Comparison of ENCODE assay signal across 9 cellular contexts in genomic region chr17:72613411-72614292, GRCh38.
DNase-seq lines count a peak whose midpoint lies in the region; ATAC-seq and TF ChIP-seq lines count a peak whose summit lies in the region.
"Had no signal": no experiment of that assay in that cellular context is flagged by ENCODE, and none has a peak within 500 bp of the region (broad histone marks: within the 10 kb centered on the region; RNA-seq: fewer than 3 reads in every experiment).

No MANE protein-coding gene starts in this region.

- H3K4me1 ChIP-seq in HCT116 (ENCODE audit: control insufficient read depth in 1 of 2, insufficient read depth in 2 of 2, low read length in 2 of 2) (peaks cover 57 to 87% of the 10 kb centered on the region in 2 experiments), esophagus squamous epithelium (peaks cover 0 to 63% (median 26%) of the 10 kb centered on the region in 3 donors), skeletal muscle satellite cell (ENCODE audit: control insufficient read depth, insufficient read depth, low read length) (peaks cover 50% of the 10 kb centered on the region)

- CTCF ChIA-PET in HCT116 (lab: Charles Lee), result interaction anchor here (1.3 to 2.8 kb wide), 3 partner anchors 11 to 57 kb away, joined by 4 to 9 read pairs (median 5); no protein-coding TSS in a partner anchor

- TF ChIP-seq RAD21 in HCT116 (IDR thresholded peaks at IDR 0.05; ENCODE audit: low read depth), result no peak

- RAD21 ChIA-PET in HCT116 (lab: Charles Lee; ENCODE audit: low non-redundant PET in 1 of 2, low total read pairs in 2 of 2, uncharacterized antibody in 2 of 2, unreplicated experiment in 2 of 2), result interaction anchor here in 1 of 2 experiments (1.1 kb wide), 1 partner anchor 54 kb away, joined by 3 read pairs; no protein-coding TSS in a partner anchor

- no peaks in the 10 kb centered on the region for H4K20me1 ChIP-seq in HCT116 (ENCODE audit: insufficient read depth)

- H2AFZ ChIP-seq in HCT116 (ENCODE audit: low read depth, low read length, poor library complexity, severe bottlenecking), result peak overlapping the region; percentile 25

- H3K27me3 ChIP-seq in HCT116 (ENCODE audit: insufficient read depth, low read length), result no peaks in the 10 kb centered on the region
- H3K27me3 ChIP-seq in esophagus squamous epithelium, result peaks cover 0 to 30% (median 0%) of the 10 kb centered on the region in 4 donors
- no peaks in the 10 kb centered on the region for H3K27me3 ChIP-seq in skeletal muscle satellite cell (ENCODE audit: control insufficient read depth, insufficient read depth, low read length)

- no peak for DNase-seq in HCT116 (ENCODE audit: low read depth, low spot score)
- peak; percentile 90 for DNase-seq in RPMI7951 (ENCODE audit: low read depth)
- DNase-seq in esophagus squamous epithelium (lab: John Stamatoyannopoulos, UW), result no peak
- DNase-seq in NCI-H748 treated with DMSO at 0.1 percent for 48 hours (lab: John Stamatoyannopoulos, UW), result no peak
- DNase-seq in immature natural killer cell, result no peak
- DNase-seq: NCI-H2107 had no signal

- peak overlapping the region; percentile 50 for H3K9ac ChIP-seq in HCT116 (ENCODE audit: low read length)
- H3K9ac ChIP-seq in skeletal muscle satellite cell (ENCODE audit: low read depth, low read length), result peak overlapping the region; percentile 56

- H3K27me3 Mint-ChIP-seq in immature natural killer cell (ENCODE audit: low read depth in 3 of 3), result peaks cover 4 to 11% (median 9%) of the 10 kb centered on the region in 3 donors

- peaks cover 0 to 1% (median 0%) of the 10 kb centered on the region in 6 donors for H3K9me3 Mint-ChIP-seq in immature natural killer cell

- TF ChIP-seq CTCF in HCT116 (IDR thresholded peaks at IDR 0.05 in 2 of 3, conservative IDR thresholded peaks at IDR 0.05 in 1 of 3; ENCODE audit: borderline replicate concordance in 1 of 3, insufficient read depth in 1 of 3, low read depth in 2 of 3, low read length in 2 of 3) (no peak), esophagus squamous epithelium (IDR thresholded peaks at IDR 0.05) (no peak)

- H3K36me3 Mint-ChIP-seq in immature natural killer cell, result no peaks in the 10 kb centered on the region

- H3K9me3 ChIP-seq in HCT116 (ENCODE audit: control insufficient read depth in 1 of 2, insufficient read depth in 1 of 2, low read depth in 1 of 2, low read length in 2 of 2), result no peaks in the 10 kb centered on the region; a peak in 1 of 4 replicates
- H3K9me3 ChIP-seq in esophagus squamous epithelium, result no peaks in the 10 kb centered on the region
- H3K9me3 ChIP-seq in skeletal muscle satellite cell (replicated peaks; ENCODE audit: low read length), result no peaks in the 10 kb centered on the region

- no peak for TF ChIP-seq POLR2A in HCT116 (IDR thresholded peaks at IDR 0.05; ENCODE audit: borderline replicate concordance, extremely low read depth, insufficient read depth, insufficient read length)
- TF ChIP-seq POLR2A in esophagus squamous epithelium (IDR thresholded peaks at IDR 0.05), result no peak
- TF ChIP-seq POLR2A in GM18505 (IDR thresholded peaks at IDR 0.05; ENCODE audit: borderline replicate concordance, extremely low read depth, insufficient read depth, insufficient read length), result no peak

- peak overlapping the region; percentile 40 for H3K27ac ChIP-seq in HCT116 (ENCODE audit: low read depth, low read length)
- peak overlapping the region; percentile 51 to 66 (median 58) for H3K27ac ChIP-seq in esophagus squamous epithelium

- intact Hi-C loops in HCT116 (cut with micrococcal nuclease), result no loop called here
- intact Hi-C loops in esophagus squamous epithelium (cut with DNase I), result no loop called here

- no TSS peak for BruUV-seq in HCT116 (replicated peaks; lab: Mats Ljungman, UMichigan)

- H3K36me3 ChIP-seq in HCT116 (ENCODE audit: control insufficient read depth in 1 of 2, insufficient read depth in 2 of 2, low read length in 2 of 2) (no peaks in the 10 kb centered on the region), esophagus squamous epithelium (no peaks in the 10 kb centered on the region), skeletal muscle satellite cell (ENCODE audit: insufficient read depth, low read length) (no peaks in the 10 kb centered on the region)

- H3K4me2 ChIP-seq in HCT116 (ENCODE audit: low read length), result peak overlapping the region; percentile 76
- H3K4me2 ChIP-seq in skeletal muscle satellite cell (ENCODE audit: low read length), result peak overlapping the region; percentile 60

- H3K4me3 Mint-ChIP-seq in immature natural killer cell, result no peak overlapping the region

- no peaks in the 10 kb centered on the region for H3K9me2 ChIP-seq in HCT116 (ENCODE audit: insufficient read depth)

- WGBS in esophagus squamous epithelium, 2 donors, result 57 to 60% methylated on average over 9 to 10 of the region's 10 CpGs

- H3K4me3 ChIP-seq in HCT116 (replicated peaks in 1 of 2; ENCODE audit: low read depth in 1 of 2, low read length in 2 of 2), result peak overlapping the region in 1 of 2 experiments; percentile 37; a peak in 2 of 4 replicates
- H3K4me3 ChIP-seq in esophagus squamous epithelium, result no peak overlapping the region
- peak overlapping the region; percentile 21 for H3K4me3 ChIP-seq in skeletal muscle satellite cell (ENCODE audit: low read length)

- H3K27ac Mint-ChIP-seq in immature natural killer cell, result no peak overlapping the region

- peak; percentile 16; the same call in 1 of the 2 replicates for ATAC-seq in HCT116
- no peak for ATAC-seq in GM18505 (IDR thresholded peaks at IDR 0.05; ENCODE audit: unreplicated experiment)
- ATAC-seq in GM18858 (IDR thresholded peaks at IDR 0.05; ENCODE audit: unreplicated experiment), result no peak

- peaks cover 7 to 8% of the 10 kb centered on the region in 2 donors for H3K4me1 Mint-ChIP-seq in immature natural killer cell

- POLR2A ChIA-PET in HCT116 (lab: Charles Lee), result interaction anchor here (0.8 to 2.7 kb wide), 8 partner anchors 11 to 103 kb away, joined by 3 to 17 read pairs (median 4); no protein-coding TSS in a partner anchor

- H3K79me2 ChIP-seq in HCT116 (ENCODE audit: insufficient read depth, low read length), result no peaks in the 10 kb centered on the region

TF ChIP-seq in HCT116, 20 proteins besides CTCF, POLR2A, EP300 and RAD21:
- TF ChIP-seq SP1 (IDR thresholded peaks at IDR 0.05; ENCODE audit: low read depth) (peak; percentile 67), FOSL1 (IDR thresholded peaks at IDR 0.05; ENCODE audit: low read depth) (peak; percentile 58; the same call in 1 of the 2 replicates), JUND (IDR thresholded peaks at IDR 0.05) (peak; percentile 67), MAX (IDR thresholded peaks at IDR 0.05) (peak; percentile 62; the same call in 1 of the 2 replicates), ZFX (IDR thresholded peaks at IDR 0.05) (no peak), YY1 (IDR thresholded peaks at IDR 0.05; ENCODE audit: extremely low read depth, insufficient replicate concordance, low read depth, low read length) (peak; percentile 39), CBX3 (IDR thresholded peaks at IDR 0.05; ENCODE audit: low read depth) (peak; percentile 56; the same call in 1 of the 2 replicates), EGR1 (IDR thresholded peaks at IDR 0.05; ENCODE audit: low read depth) (no peak)
